In the genomic region with DNA sequence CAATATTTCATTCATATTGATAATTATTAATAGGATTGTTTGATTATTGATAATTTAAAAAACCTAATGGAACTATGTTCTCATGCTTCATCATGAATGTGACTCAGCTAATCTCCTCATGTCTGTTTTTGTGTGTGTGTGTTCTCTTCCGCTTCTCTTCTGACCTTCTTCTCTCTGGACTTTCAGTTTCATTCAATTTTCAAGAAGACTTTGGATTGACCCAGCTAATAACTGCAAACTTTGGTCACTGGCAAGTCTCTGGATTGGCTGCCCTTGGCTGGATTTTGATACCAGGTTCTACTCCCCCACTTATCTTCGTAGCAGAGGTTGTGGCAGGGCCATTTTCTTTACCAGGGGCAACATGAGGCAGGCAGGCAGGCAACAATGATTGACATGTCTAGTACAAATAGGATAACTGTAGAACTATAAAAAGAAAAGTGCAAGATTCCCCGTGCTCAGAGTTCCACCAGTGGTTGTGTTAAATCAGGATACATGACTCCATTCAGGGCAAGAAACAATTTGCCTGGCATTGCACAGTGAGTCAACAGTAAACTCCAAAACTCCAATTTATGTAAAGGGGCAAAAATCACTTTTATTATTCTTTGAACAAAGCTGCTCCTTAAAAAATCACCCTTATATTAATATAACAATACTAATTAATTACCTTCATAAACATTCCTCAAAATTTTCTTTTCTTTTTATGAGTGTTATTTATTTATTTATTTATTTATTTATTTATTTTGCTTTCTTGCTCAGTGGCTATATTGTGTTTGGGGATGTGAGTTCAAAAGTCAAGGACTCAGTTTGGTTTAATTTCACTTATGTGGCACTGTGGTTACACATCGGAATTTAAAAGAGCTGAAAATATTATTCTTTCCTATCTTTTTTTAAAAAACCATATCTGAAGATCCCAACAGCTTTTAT, we compare ENCODE assay signal across 22 cellular contexts.
"Had no signal": no experiment of that assay in that cellular context is flagged by ENCODE, and none has a peak within 500 bp of the region (broad histone marks: within the 10 kb centered on the region; RNA-seq: fewer than 3 reads in every experiment).

No MANE protein-coding gene starts in this region.

- H3K27ac ChIP-seq: coronary artery, heart left ventricle, lower lobe of right lung, neutrophil, sigmoid colon, suprapubic skin, thyroid gland, uterus had no signal

- H3K27me3 ChIP-seq: heart left ventricle, neutrophil, sigmoid colon, suprapubic skin, thyroid gland, uterus had no signal

- H3K9me3 ChIP-seq: neutrophil, thyroid gland, uterus had no signal

- H3K36me3 Mint-ChIP-seq: memory B cell, type B pancreatic cell had no signal

- H3K4me3 Mint-ChIP-seq: endodermal cell, memory B cell, mesothelial cell of epicardium, naive B cell, nephron, type B pancreatic cell had no signal

- FAIRE-seq: islet of Langerhans had no signal

- H3K27ac Mint-ChIP-seq: endodermal cell, memory B cell, mesothelial cell of epicardium, naive B cell, nephron, type B pancreatic cell had no signal

- H3K4me3 ChIP-seq: coronary artery, heart left ventricle, lower lobe of right lung, sigmoid colon, smooth muscle cell, suprapubic skin, thyroid gland, uterus had no signal

- ATAC-seq: heart left ventricle; lower lobe of right lung; stimulated activated naive CD8-positive, alpha-beta T cell treated with anti-CD3 and anti-CD28 coated beads, Interleukin-15, Interleukin-2, amounts not matched to agents 100 U/mL and 50 U/mL, for 24 hours had no signal

- H3K4me1 Mint-ChIP-seq: memory B cell, naive B cell, nephron had no signal

- H3K36me3 ChIP-seq: heart left ventricle, lower lobe of right lung, neutrophil, sigmoid colon, suprapubic skin, thyroid gland, uterus had no signal

- H3K4me2 ChIP-seq: smooth muscle cell had no signal

- DNase-seq: effector CD4-positive, alpha-beta T cell; endodermal cell; heart left ventricle; hippocampal formation; kidney glomerular epithelial cell; lower lobe of right lung; naive B cell; posterior cingulate gyrus; sigmoid colon; stimulated activated CD4-positive, alpha-beta T cell treated with anti-CD3 and anti-CD28 coated beads, Interleukin-2, amount 100 ng/mL, for 48 hours; stimulated activated naive CD8-positive, alpha-beta T cell treated with anti-CD3 and anti-CD28 coated beads, Interleukin-15, Interleukin-2, amounts not matched to agents 100 U/mL and 50 U/mL, for 24 hours; thyroid gland; uterus had no signal

- H3K4me1 ChIP-seq: heart left ventricle, lower lobe of right lung, sigmoid colon, suprapubic skin, thyroid gland, uterus had no signal

- H3K27me3 Mint-ChIP-seq: memory B cell, naive B cell, type B pancreatic cell had no signal
